Comparison of ENCODE assay signal across 21 cellular contexts in genomic region chr21:42636931-42637601, GRCh38.
"Had no signal": no experiment of that assay in that cellular context is flagged by ENCODE, and none has a peak within 500 bp of the region (broad histone marks: within the 10 kb centered on the region; RNA-seq: fewer than 3 reads in every experiment).

No MANE protein-coding gene starts in this region.

- ATAC-seq: activated CD8-positive, alpha-beta memory T cell treated with anti-CD3 and anti-CD28 coated beads, Interleukin-2, amount 10 ng/mL, durations not matched to agents 7 days and 5 days; activated T-helper 17 cell treated with anti-CD3 and anti-CD28 coated beads, Interleukin-2, amount 50 U/mL, for 72 hours; naive thymus-derived CD4-positive, alpha-beta T cell; stimulated activated naive CD8-positive, alpha-beta T cell treated with anti-CD3 and anti-CD28 coated beads, Interleukin-15, amount 100 ng/mL, for 72 hours had no signal

- H3K27ac ChIP-seq: cardiac muscle cell, esophagus muscularis mucosa, heart right ventricle, upper lobe of left lung had no signal

- H3K9me3 ChIP-seq: esophagus muscularis mucosa, heart right ventricle, upper lobe of left lung had no signal

- H3K36me3 ChIP-seq: cardiac muscle cell, esophagus muscularis mucosa, heart right ventricle, upper lobe of left lung had no signal

- H3K4me3 ChIP-seq: cardiac muscle cell, esophagus muscularis mucosa, heart right ventricle, upper lobe of left lung had no signal

- H3K27me3 ChIP-seq: cardiac muscle cell had no signal

- DNase-seq: activated B cell treated with CpG ODN at 0.5 μM for 24 hours; activated CD4-positive, alpha-beta memory T cell treated with anti-CD3 and anti-CD28 coated beads, Interleukin-2, amount 10 ng/mL, durations not matched to agents 7 days and 5 days; activated CD4-positive, alpha-beta T cell treated with anti-CD3 and anti-CD28 coated beads for 4 hours; activated CD8-positive, alpha-beta memory T cell treated with anti-CD3 and anti-CD28 coated beads, Interleukin-2, amount 10 ng/mL, durations not matched to agents 7 days and 5 days; activated naive CD4-positive, alpha-beta T cell; activated naive CD8-positive, alpha-beta T cell treated with anti-CD3 and anti-CD28 coated beads for 36 hours; activated T-cell treated with anti-CD3 and anti-CD28 coated beads, Interleukin-2, amount 50 U/mL, for 1 hour; amniotic stem cell; dermis blood vessel endothelial cell; effector memory CD4-positive, alpha-beta T cell; heart right ventricle; immature natural killer cell; mesendoderm; naive thymus-derived CD4-positive, alpha-beta T cell; nucleus accumbens; stimulated activated CD4-positive, alpha-beta T cell treated with anti-CD3 and anti-CD28 coated beads, Interleukin-2, amount 100 ng/mL, for 24 hours; stimulated activated naive CD8-positive, alpha-beta T cell treated with anti-CD3 and anti-CD28 coated beads, Interleukin-15, amount 100 ng/mL, for 72 hours had no signal
